In genomic region chr3:54116129-54116528, GRCh38 we compare ENCODE assay signal across 2 cellular contexts. TPM values are rescaled to one million over a fixed set of nuclear protein-coding genes. Genes with fewer than 3 reads are reported as not detected.
"Had no signal": no experiment of that assay in that cellular context is flagged by ENCODE, and none has a peak within 500 bp of the region (broad histone marks: within the 10 kb centered on the region; RNA-seq: fewer than 3 reads in every experiment).

No MANE protein-coding gene starts in this region.

RNA-seq across cellular contexts. Expression of gene CACNA2D3, which starts 6.2 kb away (rescaled TPM):
- total RNA-seq: G401, GM12878 had no signal
- polyA plus RNA-seq: GM12878 had no signal
